12 cellular contexts compared by ENCODE assay signal in genomic region chr2:240467659-240468299, GRCh38. TPM values are rescaled to one million over a fixed set of nuclear protein-coding genes. Genes with fewer than 3 reads are reported as not detected.
DNase-seq lines count a peak whose midpoint lies in the region; ATAC-seq, FAIRE-seq and TF ChIP-seq lines count a peak whose summit lies in the region.
"Had no signal": no experiment of that assay in that cellular context is flagged by ENCODE, and none has a peak within 500 bp of the region (broad histone marks: within the 10 kb centered on the region; RNA-seq: fewer than 3 reads in every experiment).

No MANE protein-coding gene starts in this region.

- 0 out of 2 replicates have a peak, but pooled peaks have one; percentile 5 for TF ChIP-seq RAD21 in Ishikawa (IDR thresholded peaks at IDR 0.05; ENCODE audit: low read depth)

- H3K4me1 ChIP-seq in foreskin keratinocyte = no peaks in the 10 kb centered on the region
- H3K4me1 ChIP-seq in A673 (ENCODE audit: insufficient read depth, low read length, poor library complexity, severe bottlenecking) = no peaks in the 10 kb centered on the region

- H3K4me3 ChIP-seq in A673 (ENCODE audit: low read depth, low read length, poor library complexity, severe bottlenecking) = no peak overlapping the region

- H3K27me3 ChIP-seq in foreskin keratinocyte = peaks cover 13% of the 10 kb centered on the region
- no peaks in the 10 kb centered on the region for H3K27me3 ChIP-seq in A673 (replicated peaks; ENCODE audit: insufficient read depth, low read depth, low read length, poor library complexity)

- POLR2A ChIA-PET in A673 (lab: Charles Lee; ENCODE audit: low non-redundant PET) = no interaction called here

- ATAC-seq in foreskin keratinocyte = peak; percentile 2
- ATAC-seq: naive thymus-derived CD8-positive, alpha-beta T cell had no signal

- BruUV-seq in A673 (replicated peaks; lab: Mats Ljungman, UMichigan) = no TSS peak

- DNase-seq in D341Med (ENCODE audit: low spot score) (peak; percentile 33), foreskin keratinocyte (no peak), posterior vena cava (ENCODE audit: low spot score) (peak; percentile 78), NCI-H2029 (lab: John Stamatoyannopoulos, UW) (no peak), D721Med (ENCODE audit: insufficient read length, low spot score) (no peak), A673 (ENCODE audit: low spot score) (no peak)
- DNase-seq: activated naive CD8-positive, alpha-beta T cell treated with anti-CD3 and anti-CD28 coated beads, Interleukin-2, amount 50 U/mL, for 24 hours; SHP77 treated with DMSO at 0.1 percent for 48 hours had no signal

- CTCF ChIA-PET in A673 (lab: Charles Lee) = interaction anchor here (0.6 kb wide), 1 partner anchor 235 kb away, joined by 3 read pairs; no protein-coding TSS in a partner anchor

- H3K9me3 ChIP-seq in A673 (ENCODE audit: low read depth, low read length, poor library complexity, severe bottlenecking) = no peaks in the 10 kb centered on the region

- TF ChIP-seq EP300 in Ishikawa (IDR thresholded peaks at IDR 0.05; ENCODE audit: borderline replicate concordance) = no peak

- H3K27ac ChIP-seq in foreskin keratinocyte (no peak overlapping the region), A673 (ENCODE audit: low read depth, low read length, poor library complexity, severe bottlenecking) (no peak overlapping the region)
- H3K27ac ChIP-seq: KMS-11 had no signal

- H3K36me3 ChIP-seq in A673 (ENCODE audit: insufficient read depth, low read length, poor library complexity, severe bottlenecking) = no peaks in the 10 kb centered on the region

- intact Hi-C loops in posterior vena cava (cut with DNase I) (no loop called here), A673 (cut with micrococcal nuclease; ENCODE audit: unreplicated experiment) (no loop called here)

- no peak for FAIRE-seq in D721Med (lab: Jason Lieb, UNC)
- FAIRE-seq: GM18507 had no signal

- TF ChIP-seq CTCF in foreskin keratinocyte (conservative IDR thresholded peaks at IDR 0.05) (no peak), D721Med (IDR thresholded peaks at IDR 0.05; ENCODE audit: insufficient read depth, missing control alignments) (no peak), A673 (conservative IDR thresholded peaks at IDR 0.05; ENCODE audit: low read depth, low read length) (no peak)

TF ChIP-seq in Ishikawa, 13 proteins besides CTCF, POLR2A, EP300 and RAD21:
- TF ChIP-seq REST (IDR thresholded peaks at IDR 0.05; ENCODE audit: low read depth) (no peak), ZBTB7A (IDR thresholded peaks at IDR 0.05; ENCODE audit: low read depth) (no peak), YY1 (IDR thresholded peaks at IDR 0.05; ENCODE audit: low read depth) (no peak), TAF1 (IDR thresholded peaks at IDR 0.05; ENCODE audit: low read depth) (no peak), NFIC (IDR thresholded peaks at IDR 0.05) (no peak), MAX (IDR thresholded peaks at IDR 0.05) (no peak)

RNA-seq across cellular contexts. Expression of gene GPC1, which starts 32.3 kb away (rescaled TPM):
- 116 and 121 TPM in 2 replicates for total RNA-seq in foreskin keratinocyte
- polyA plus RNA-seq in foreskin keratinocyte = 109 and 114 TPM in 2 replicates
- 10 to 100 TPM; 69.5 to 83.1 TPM for total RNA-seq in posterior vena cava
- total RNA-seq in A673 (2021) = 21.2 and 21.9 TPM in 2 replicates

Comparison
In these comparisons a context has a peak if more than half of its experiments do, and no peak if none do; other contexts are left out.
1. DNase-seq: peak in D341Med (single experiment) and posterior vena cava (single experiment); none in foreskin keratinocyte (0 of 2), NCI-H2029 (single experiment), D721Med (single experiment) and A673 (single experiment).